ENCODE assay signal across 1 cellular context in the genomic region with DNA sequence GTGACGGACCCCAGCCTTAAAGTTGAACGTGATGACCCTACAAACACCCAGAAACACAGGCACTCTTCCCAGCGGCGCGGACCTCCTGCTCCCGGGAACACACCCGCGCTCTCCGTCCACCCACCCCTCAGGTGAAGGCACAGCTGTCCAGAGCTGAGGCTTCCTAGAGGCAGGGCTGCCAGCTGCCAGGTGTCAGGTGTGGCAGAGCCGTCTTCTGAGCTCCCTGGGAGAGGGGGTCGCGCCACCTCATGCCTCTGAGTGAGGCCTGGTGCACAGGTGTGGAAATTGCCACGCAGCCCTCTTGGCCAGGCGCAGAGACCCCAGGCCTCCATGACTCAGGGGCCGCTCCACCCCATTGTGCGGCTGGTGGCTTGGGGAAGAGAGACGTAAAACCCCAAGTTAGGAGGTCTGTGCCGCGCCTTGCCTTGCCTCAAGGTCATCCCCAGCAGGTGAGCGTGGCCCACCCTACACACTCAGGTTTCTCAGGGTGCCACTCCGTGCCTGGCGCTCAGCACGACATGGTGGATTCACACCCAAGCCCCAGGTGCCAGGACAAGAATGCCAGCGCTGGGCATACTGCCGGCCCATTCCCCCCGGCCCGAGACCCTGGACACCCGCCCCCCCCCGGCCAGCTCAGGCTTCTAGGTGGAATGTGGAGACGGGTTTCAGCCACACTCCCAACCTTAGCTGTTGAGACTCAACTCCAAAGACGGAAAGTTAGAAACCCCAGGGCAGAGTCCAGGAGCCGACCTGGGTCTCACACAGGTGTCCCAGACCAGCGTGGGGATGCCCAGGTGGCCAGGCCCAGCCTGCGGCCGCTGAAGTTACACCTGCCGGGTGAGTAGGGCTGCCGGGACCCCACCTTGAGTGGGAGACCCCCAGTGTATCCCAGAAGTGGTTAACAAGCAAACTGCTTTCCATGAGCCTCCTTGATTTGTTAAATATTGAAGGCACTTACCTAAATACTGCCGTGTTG.
TF ChIP-seq lines count a peak whose summit lies in the region.

No MANE protein-coding gene starts in this region.

TF ChIP-seq in HepG2, 621 proteins besides CTCF, POLR2A, EP300 and RAD21:
- TF ChIP-seq, protein P1, sequence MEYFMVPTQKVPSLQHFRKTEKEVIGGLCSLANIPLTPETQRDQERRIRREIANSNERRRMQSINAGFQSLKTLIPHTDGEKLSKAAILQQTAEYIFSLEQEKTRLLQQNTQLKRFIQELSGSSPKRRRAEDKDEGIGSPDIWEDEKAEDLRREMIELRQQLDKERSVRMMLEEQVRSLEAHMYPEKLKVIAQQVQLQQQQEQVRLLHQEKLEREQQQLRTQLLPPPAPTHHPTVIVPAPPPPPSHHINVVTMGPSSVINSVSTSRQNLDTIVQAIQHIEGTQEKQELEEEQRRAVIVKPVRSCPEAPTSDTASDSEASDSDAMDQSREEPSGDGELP (IDR thresholded peaks at IDR 0.05; ENCODE audit: borderline replicate concordance, low read depth): no peak
- TF ChIP-seq CEBPB (IDR thresholded peaks at IDR 0.05; ENCODE audit: borderline replicate concordance, low read depth, low read length) (no peak), ZNF431 (CRISPR knock-in tag; IDR thresholded peaks at IDR 0.05; ENCODE audit: borderline replicate concordance, low read depth) (no peak), KDM2A (CRISPR knock-in tag; IDR thresholded peaks at IDR 0.05; ENCODE audit: borderline replicate concordance, low read depth) (0 out of 2 replicates have a peak, but pooled peaks have one; percentile 37), ZFP37 (CRISPR knock-in tag; IDR thresholded peaks at IDR 0.05; ENCODE audit: borderline replicate concordance) (no peak), ZNF10 (CRISPR knock-in tag; IDR thresholded peaks at IDR 0.05; ENCODE audit: borderline replicate concordance, low read depth) (no peak), ZNF549 (CRISPR knock-in tag; IDR thresholded peaks at IDR 0.05) (no peak), RXRA (CRISPR knock-in tag; IDR thresholded peaks at IDR 0.05) (no peak), POLR2G (IDR thresholded peaks at IDR 0.05; ENCODE audit: low read depth, low read length) (peak; percentile 42; the same call in 1 of the 2 replicates), AGO2 (optimal IDR thresholded peaks at IDR 0.05; ENCODE audit: low read depth, low read length) (peak; percentile 91), ZNF761 (CRISPR knock-in tag; conservative IDR thresholded peaks at IDR 0.05) (no peak)
TF ChIP-seq in HepG2: peak in this region for 3.
